Comparison of ENCODE assay signal across 15 cellular contexts in the genomic region with DNA sequence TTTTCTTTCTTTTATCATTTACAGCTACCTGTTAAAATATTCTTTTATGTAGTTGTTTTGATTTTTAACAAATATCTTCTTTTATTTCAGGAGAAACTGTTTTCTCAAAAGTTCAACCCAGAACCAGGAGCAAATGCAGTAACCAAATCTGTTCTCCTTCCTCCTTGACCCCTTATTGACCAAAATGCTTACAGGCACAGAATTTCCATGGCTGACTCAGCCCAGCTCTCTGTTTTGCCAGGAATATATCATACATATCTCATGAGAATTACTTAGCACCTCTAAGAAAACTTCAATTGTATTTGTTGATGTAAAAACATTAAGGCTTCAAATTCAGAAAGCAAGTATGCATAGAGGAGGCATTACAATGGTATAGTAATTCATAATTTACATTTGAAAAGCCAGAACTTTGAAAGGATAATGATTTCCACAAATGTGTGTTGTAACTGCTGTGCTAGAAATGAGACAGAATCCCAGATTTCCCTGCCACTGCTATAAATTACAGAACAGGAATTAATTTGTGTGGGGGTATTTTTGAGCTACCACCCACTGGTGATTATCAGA. TPM values are rescaled to one million over a fixed set of nuclear protein-coding genes. Genes with fewer than 3 reads are reported as not detected.
DNase-seq lines count a peak whose midpoint lies in the region; ATAC-seq, FAIRE-seq and TF ChIP-seq lines count a peak whose summit lies in the region.
"Had no signal": no experiment of that assay in that cellular context is flagged by ENCODE, and none has a peak within 500 bp of the region (broad histone marks: within the 10 kb centered on the region; RNA-seq: fewer than 3 reads in every experiment).

No MANE protein-coding gene starts in this region.

- H3K27ac ChIP-seq in A549, result peak overlapping the region; percentile 96; a peak in 5 of 6 replicates
- peak overlapping the region; percentile 82 for H3K27ac ChIP-seq in HUES48 (ENCODE audit: low read depth, low read length)
- H3K27ac ChIP-seq in aorta (ENCODE audit: low read depth in 1 of 2, low read length in 2 of 2), result no peak overlapping the region
- peak overlapping the region in 2 of 4 donors; percentile 39 to 85 for H3K27ac ChIP-seq in transverse colon
- H3K27ac ChIP-seq: colonic mucosa, KMS-11, VCaP had no signal

- H3K4me3 ChIP-seq in A549, result no peak overlapping the region
- peak overlapping the region; percentile 33 for H3K4me3 ChIP-seq in HUES48 (ENCODE audit: low read depth, low read length)
- no peak overlapping the region for H3K4me3 ChIP-seq in lower leg skin (ENCODE audit: low read depth, poor library complexity, severe bottlenecking)
- no peak overlapping the region for H3K4me3 ChIP-seq in aorta (ENCODE audit: low read length in 2 of 2)
- H3K4me3 ChIP-seq in transverse colon, result no peak overlapping the region
- H3K4me3 ChIP-seq: colonic mucosa had no signal

- no peaks in the 10 kb centered on the region for H3K27me3 Mint-ChIP-seq in central memory CD8-positive, alpha-beta T cell
- no peaks in the 10 kb centered on the region for H3K27me3 Mint-ChIP-seq in memory B cell

- peak overlapping the region; percentile 78 for H3K4me3 Mint-ChIP-seq in central memory CD8-positive, alpha-beta T cell
- H3K4me3 Mint-ChIP-seq in memory B cell, result peak overlapping the region; percentile 85

- intact Hi-C loops in lower leg skin (cut with DNase I; ENCODE audit: low total_unique reads), result no loop called here
- intact Hi-C loops in aorta (cut with DNase I), result no loop called here
- intact Hi-C loops in transverse colon (cut with DNase I; ENCODE audit: low total_unique reads), result no loop called here

- TF ChIP-seq POLR2A in A549 (IDR thresholded peaks at IDR 0.05; ENCODE audit: low read length) (no peak), lower leg skin (IDR thresholded peaks at IDR 0.05) (no peak), transverse colon (IDR thresholded peaks at IDR 0.05) (no peak)

- peaks cover 3% of the 10 kb centered on the region for H3K36me3 Mint-ChIP-seq in central memory CD8-positive, alpha-beta T cell (ENCODE audit: insufficient read depth)
- H3K36me3 Mint-ChIP-seq in memory B cell, result no peaks in the 10 kb centered on the region

- TF ChIP-seq RAD21 in A549 (conservative IDR thresholded peaks at IDR 0.05 in 1 of 2, IDR thresholded peaks at IDR 0.05 in 1 of 2), result no peak

- ATAC-seq in A549, result no peak
- ATAC-seq in central memory CD8-positive, alpha-beta T cell (replicated peaks; ENCODE audit: extremely low read depth, poor library complexity, severe bottlenecking), result no peak
- ATAC-seq in memory B cell (ENCODE audit: low read depth), result no peak
- ATAC-seq in aorta (ENCODE audit: low FRiP score), result no peak
- ATAC-seq: heart left ventricle had no signal

- no peaks in the 10 kb centered on the region for H3K9me3 ChIP-seq in A549
- no peaks in the 10 kb centered on the region for H3K9me3 ChIP-seq in HUES48 (ENCODE audit: control insufficient read depth, insufficient read depth, low read length)
- H3K9me3 ChIP-seq in aorta (ENCODE audit: control insufficient read depth, low read length), result no peaks in the 10 kb centered on the region
- no peaks in the 10 kb centered on the region for H3K9me3 ChIP-seq in transverse colon
- H3K9me3 ChIP-seq: colonic mucosa, heart left ventricle had no signal

- H3K9me3 Mint-ChIP-seq in central memory CD8-positive, alpha-beta T cell, result no peaks in the 10 kb centered on the region
- H3K9me3 Mint-ChIP-seq in memory B cell, result no peaks in the 10 kb centered on the region
- H3K9me3 Mint-ChIP-seq: activated T-helper 1 cell treated with anti-CD3 and anti-CD28 coated beads, Interleukin-12 subunit alpha, Interleukin-12 subunit beta, Interleukin-2, Interleukin-4 antibody, amounts not matched to agents 30 ng/mL and 10 ng/mL and 1 ng/mL, durations not matched to agents 14 hours and 24 hours and 36 hours had no signal

- no peak for TF ChIP-seq CTCF in A549 (IDR thresholded peaks at IDR 0.05)
- TF ChIP-seq CTCF in lower leg skin (IDR thresholded peaks at IDR 0.05), result no peak
- no peak for TF ChIP-seq CTCF in transverse colon (IDR thresholded peaks at IDR 0.05)

- H3K27me3 ChIP-seq in HUES48 (ENCODE audit: control insufficient read depth, insufficient read depth, low read length) (peaks cover 19% of the 10 kb centered on the region), aorta (ENCODE audit: control insufficient read depth in 1 of 2, insufficient read depth in 2 of 2, low read length in 1 of 2) (no peaks in the 10 kb centered on the region), transverse colon (no peaks in the 10 kb centered on the region)
- H3K27me3 ChIP-seq: colonic mucosa, heart left ventricle had no signal

- H3K4me2 ChIP-seq in A549, result peak overlapping the region; percentile 92
- H3K4me2 ChIP-seq: KMS-11 had no signal

- in situ Hi-C loops in transverse colon (cut with MboI; ENCODE audit: low pct_ligation_motif_present in 1 of 4, low pct_unique_long_range_greater_than_20kb in 1 of 4, low sequenced_read_pairs in 3 of 4), result no loop called here

- FAIRE-seq in A549 (lab: Jason Lieb, UNC), result no peak

- TF ChIP-seq EP300 in A549 (IDR thresholded peaks at IDR 0.05), result no peak
- no peak for TF ChIP-seq EP300 in transverse colon (IDR thresholded peaks at IDR 0.05; ENCODE audit: low read depth)

- H3K4me1 Mint-ChIP-seq in central memory CD8-positive, alpha-beta T cell, result peaks cover 49% of the 10 kb centered on the region
- H3K4me1 Mint-ChIP-seq in memory B cell, result peaks cover 44% of the 10 kb centered on the region

- POLR2A ChIA-PET in A549 (lab: Yijun Ruan, JAX), result no interaction called here

- no peak for DNase-seq in A549 (ENCODE audit: low read depth in 1 of 2, low spot score in 1 of 2)
- no peak for DNase-seq in central memory CD8-positive, alpha-beta T cell (ENCODE audit: low spot score in 2 of 2)
- DNase-seq in memory B cell (ENCODE audit: low spot score in 2 of 2), result no peak
- DNase-seq in lower leg skin (ENCODE audit: low spot score in 2 of 2), result no peak
- DNase-seq in aorta, result no peak
- no peak for DNase-seq in transverse colon
- DNase-seq in nucleus accumbens (lab: John Stamatoyannopoulos, UW), result no peak
- DNase-seq: colonic mucosa, GF-D8, heart left ventricle, NCI-H2171 had no signal

- H3K4me1 ChIP-seq in A549, result peaks cover 65% of the 10 kb centered on the region
- H3K4me1 ChIP-seq in HUES48 (ENCODE audit: control insufficient read depth, insufficient read depth, low read length), result peaks cover 59% of the 10 kb centered on the region
- no peaks in the 10 kb centered on the region for H3K4me1 ChIP-seq in aorta (ENCODE audit: control insufficient read depth in 1 of 2, insufficient read depth in 2 of 2, low read length in 2 of 2)
- H3K4me1 ChIP-seq in transverse colon, result peaks cover 5 to 17% (median 11%) of the 10 kb centered on the region in 4 donors
- H3K4me1 ChIP-seq: colonic mucosa had no signal

- CTCF ChIA-PET in A549 (lab: Yijun Ruan, JAX), result interaction anchor here (0.7 to 2.6 kb wide), 5 partner anchors 10 to 346 kb away, joined by 3 to 9 read pairs (median 4); no protein-coding TSS in a partner anchor

- no peaks in the 10 kb centered on the region for H3K36me3 ChIP-seq in HUES48 (ENCODE audit: control insufficient read depth, insufficient read depth, low read length)
- no peaks in the 10 kb centered on the region for H3K36me3 ChIP-seq in aorta (ENCODE audit: control insufficient read depth in 1 of 2, insufficient read depth in 2 of 2, low read length in 1 of 2)
- H3K36me3 ChIP-seq in transverse colon, result no peaks in the 10 kb centered on the region
- H3K36me3 ChIP-seq: colonic mucosa, heart left ventricle had no signal

- no peak overlapping the region for H3K9ac ChIP-seq in HUES48 (ENCODE audit: low read depth, low read length)
- H3K9ac ChIP-seq: KMS-11 had no signal

- H3K27ac Mint-ChIP-seq in central memory CD8-positive, alpha-beta T cell (ENCODE audit: low read depth), result peak overlapping the region; percentile 55
- H3K27ac Mint-ChIP-seq in memory B cell, result peak overlapping the region; percentile 93
- H3K27ac Mint-ChIP-seq: activated T-helper 1 cell treated with anti-CD3 and anti-CD28 coated beads, Interleukin-12 subunit alpha, Interleukin-12 subunit beta, Interleukin-2, Interleukin-4 antibody, amounts not matched to agents 30 ng/mL and 10 ng/mL and 1 ng/mL, durations not matched to agents 14 hours and 24 hours and 36 hours had no signal

TF ChIP-seq in A549, 52 proteins besides CTCF, POLR2A, EP300 and RAD21:
- TF ChIP-seq CHD2 (IDR thresholded peaks at IDR 0.05; ENCODE audit: low read length, partially characterized antibody), result no peak
- TF ChIP-seq ZNF302 (CRISPR knock-in tag; IDR thresholded peaks at IDR 0.05), result no peak
- peak; percentile 30 for TF ChIP-seq MAFK (IDR thresholded peaks at IDR 0.05; ENCODE audit: partially characterized antibody)

RNA-seq across cellular contexts. Expression of a gene that starts 2.2 kb away (rescaled TPM):
- polyA plus RNA-seq in A549 (2011; rRNA removed), result 18.6 and 22.6 TPM in 2 replicates
- 1.7 and 2.0 TPM in 2 replicates for polyA plus RNA-seq in A549 (2012; cell fraction: cytosol; rRNA removed)
- polyA plus RNA-seq in A549 (2012; cell fraction: nucleus; rRNA removed), result 3.5 and 6.0 TPM in 2 replicates
- polyA plus RNA-seq in A549 (2017; fragmentation: RNase III; extraction: RNeasy Plus Mini Kit Qiagen cat#74134 plus additional on column Dnase treatment), result 4.1 to 4.9 TPM (median 4.7 TPM) in 3 replicates
- polyA minus RNA-seq in A549 (2011; rRNA and poly(A)+ RNA removed), result 12.5 and 14.1 TPM in 2 replicates
- total RNA-seq in lower leg skin, result 10 to 100 TPM in 1 of 4 donors, 1 to 10 TPM in 3; 6.8 to 11.4 (median 9.3) TPM
- 10 to 100 TPM; 10.2 to 24.1 TPM for total RNA-seq in aorta
- polyA plus RNA-seq in aorta, result 1 to 10 TPM; 3.7 to 5.8 TPM
- total RNA-seq in transverse colon, result 10 to 100 TPM in 3 of 4 donors, 1 to 10 TPM in 1; 5.0 to 25.2 (median 15.5) TPM

Comparison
In these comparisons a context has a peak if more than half of its experiments do, and no peak if none do; other contexts are left out.
1. H3K27ac ChIP-seq: peak in A549 (2 of 2) and HUES48 (single experiment); none in aorta (0 of 2).